8 cellular contexts compared by ENCODE assay signal in the genomic region with DNA sequence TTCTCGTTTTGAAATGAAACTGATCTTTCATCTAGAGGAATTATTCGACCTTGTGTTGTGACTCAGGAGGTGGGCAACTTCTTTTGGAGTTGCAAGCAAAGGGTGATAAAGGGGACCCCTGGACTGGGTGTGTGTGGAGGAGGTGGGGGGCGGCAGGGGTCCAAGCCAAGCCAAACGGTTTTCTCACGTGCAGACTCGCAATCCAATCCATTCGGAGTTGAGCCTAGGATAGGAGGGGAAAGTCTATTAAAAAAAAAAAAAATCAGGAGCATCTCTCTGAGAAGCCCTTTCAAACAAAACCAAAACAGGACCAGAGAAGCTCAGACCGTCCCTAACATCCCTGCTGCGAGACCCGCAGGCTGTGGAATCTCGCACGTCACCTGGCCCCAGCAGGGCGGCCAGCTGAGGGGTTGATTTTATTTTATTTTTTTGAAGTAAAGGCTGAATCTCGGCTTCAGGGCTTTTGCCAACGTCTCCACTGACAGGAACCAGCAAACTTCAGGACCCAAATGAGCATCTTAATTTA. TPM values are rescaled to one million over a fixed set of nuclear protein-coding genes. Genes with fewer than 3 reads are reported as not detected.
DNase-seq lines count a peak whose midpoint lies in the region; ATAC-seq, FAIRE-seq and TF ChIP-seq lines count a peak whose summit lies in the region.

No MANE protein-coding gene starts in this region.

- H3K79me2 ChIP-seq in K562 (ENCODE audit: control insufficient read depth, insufficient read depth, low read length), result peaks cover 30% of the 10 kb centered on the region

- peaks cover 44% of the 10 kb centered on the region for H3K27me3 ChIP-seq in HUES48 (ENCODE audit: control insufficient read depth, insufficient read depth, low read length)
- no peaks in the 10 kb centered on the region for H3K27me3 ChIP-seq in K562 (ENCODE audit: control insufficient read depth in 2 of 2, insufficient read depth in 2 of 2, low read length in 2 of 2)
- no peaks in the 10 kb centered on the region for H3K27me3 ChIP-seq in right lobe of liver
- H3K27me3 ChIP-seq in tibial artery, result no peaks in the 10 kb centered on the region

- no peaks in the 10 kb centered on the region for H4K20me1 ChIP-seq in K562 (replicated peaks; ENCODE audit: control insufficient read depth, insufficient read depth, low read length)

- intact Hi-C loops in K562 (cut with micrococcal nuclease), result loop anchor here (5.0 to 10.0 kb wide), 6 partner anchors 139 to 521 kb away; no protein-coding TSS in a partner anchor
- intact Hi-C loops in right lobe of liver (cut with DNase I), result no loop called here
- intact Hi-C loops in tibial artery (cut with DNase I; ENCODE audit: low total_unique reads), result loop anchor here (10.0 kb wide), 1 partner anchor 501 kb away; no protein-coding TSS in a partner anchor

- in situ Hi-C loops in K562 (cut with MboI), result loop anchor here (5.0 kb wide), 1 partner anchor 59 kb away; no protein-coding TSS in a partner anchor

- no TSS peak for BruUV-seq in K562 (replicated peaks; lab: Mats Ljungman, UMichigan)

- no peaks in the 10 kb centered on the region for H3K36me3 ChIP-seq in HUES48 (ENCODE audit: control insufficient read depth, insufficient read depth, low read length)
- no peaks in the 10 kb centered on the region; the same call in 2 of the 3 replicates for H3K36me3 ChIP-seq in K562 (ENCODE audit: control insufficient read depth, insufficient read depth, low read length)
- no peaks in the 10 kb centered on the region for H3K36me3 ChIP-seq in right lobe of liver
- no peaks in the 10 kb centered on the region for H3K36me3 ChIP-seq in tibial artery

- WGBS in A549 (ENCODE audit: missing lambda C conversion rate), result 1% methylated on average over 15 of the region's 15 CpGs
- WGBS in K562 (ENCODE audit: insufficient coverage, low coverage, missing lambda C conversion rate), result under 1% methylated on average over 14 of the region's 15 CpGs
- 0% methylated on average over 15 of the region's 15 CpGs for WGBS in right lobe of liver (ENCODE audit: insufficient coverage, low coverage, low lambda C conversion rate, missing lambda C conversion rate)

- TF ChIP-seq POLR2A in A549 (IDR thresholded peaks at IDR 0.05; ENCODE audit: low read length) (no peak), K562 (conservative IDR thresholded peaks at IDR 0.05) (no peak), right lobe of liver (IDR thresholded peaks at IDR 0.05) (no peak)

- FAIRE-seq in A549 (lab: Jason Lieb, UNC) (no peak), K562 (lab: Jason Lieb, UNC) (no peak)

- CTCF ChIA-PET in A549 (lab: Yijun Ruan, JAX), result no interaction called here
- CTCF ChIA-PET in K562 (lab: Yijun Ruan, JAX; ENCODE audit: low intra/inter-chr PET ratio), result no interaction called here

- peak overlapping the region; percentile 42 to 69; a peak in 5 of 6 replicates for H3K27ac ChIP-seq in A549
- H3K27ac ChIP-seq in HUES48 (ENCODE audit: low read depth, low read length), result peak overlapping the region; percentile 83
- H3K27ac ChIP-seq in K562 (ENCODE audit: extremely low read depth, low read depth, low read length), result peak overlapping the region; percentile 73
- peak overlapping the region; percentile 49 to 79 (median 62) for H3K27ac ChIP-seq in right lobe of liver
- peak overlapping the region; percentile 97 to 99 for H3K27ac ChIP-seq in tibial artery

- no peaks in the 10 kb centered on the region for H3K9me3 ChIP-seq in A549
- H3K9me3 ChIP-seq in HUES48 (ENCODE audit: control insufficient read depth, insufficient read depth, low read length), result no peaks in the 10 kb centered on the region
- no peaks in the 10 kb centered on the region for H3K9me3 ChIP-seq in K562 (replicated peaks; ENCODE audit: control insufficient read depth, insufficient read depth, low read depth, low read length)
- H3K9me3 ChIP-seq in right lobe of liver, result no peaks in the 10 kb centered on the region
- H3K9me3 ChIP-seq in tibial artery, result no peaks in the 10 kb centered on the region

- peak in 1 of 2 experiments; percentile 45; a peak in 3 of 6 replicates for ATAC-seq in A549
- ATAC-seq in K562, result peak; percentile 22
- no peak for ATAC-seq in right lobe of liver
- no peak for ATAC-seq in HG03196 (IDR thresholded peaks at IDR 0.05; ENCODE audit: unreplicated experiment)
- ATAC-seq in GM18873 (IDR thresholded peaks at IDR 0.05; ENCODE audit: low FRiP score, unreplicated experiment), result no peak

- TF ChIP-seq EP300 in A549 (IDR thresholded peaks at IDR 0.05), result no peak
- TF ChIP-seq EP300 in K562 (IDR thresholded peaks at IDR 0.05; ENCODE audit: low read length), result no peak

- H3K9ac ChIP-seq in HUES48 (ENCODE audit: low read depth, low read length) (no peak overlapping the region), K562 (ENCODE audit: insufficient read depth in 1 of 2, low read depth in 2 of 2, low read length in 2 of 2) (peak overlapping the region; percentile 65 to 84)

- H3K4me3 ChIP-seq in A549 (peak overlapping the region; percentile 56), HUES48 (ENCODE audit: low read depth, low read length) (peak overlapping the region; percentile 56), K562 (peak overlapping the region; percentile 52), right lobe of liver (peak overlapping the region; percentile 16 to 43 (median 33)), tibial artery (peak overlapping the region; percentile 71 to 73)

- TF ChIP-seq CTCF in A549 (IDR thresholded peaks at IDR 0.05), result no peak
- no peak for TF ChIP-seq CTCF in K562 (IDR thresholded peaks at IDR 0.05 in 2 of 3, conservative IDR thresholded peaks at IDR 0.05 in 1 of 3; ENCODE audit: insufficient read depth in 2 of 3, low read depth in 1 of 3, low read length in 3 of 3)
- TF ChIP-seq CTCF in right lobe of liver (IDR thresholded peaks at IDR 0.05), result no peak
- TF ChIP-seq CTCF in tibial artery (IDR thresholded peaks at IDR 0.05), result no peak

- POLR2A ChIA-PET in A549 (lab: Yijun Ruan, JAX) (no interaction called here), K562 (lab: Yijun Ruan, JAX) (interaction anchor here (0.6 to 1.4 kb wide), 5 partner anchors 12 to 280 kb away, joined by 3 to 5 read pairs (median 4); no protein-coding TSS in a partner anchor)

- H3K4me1 ChIP-seq in A549 (peaks cover 20% of the 10 kb centered on the region; the same call in 2 of the 3 replicates), HUES48 (ENCODE audit: control insufficient read depth, insufficient read depth, low read length) (peaks cover 46% of the 10 kb centered on the region), K562 (replicated peaks in 1 of 2; ENCODE audit: control insufficient read depth in 2 of 2, insufficient read depth in 2 of 2, low read length in 2 of 2) (peaks cover 9 to 23% of the 10 kb centered on the region in 2 experiments), right lobe of liver (no peaks in the 10 kb centered on the region), tibial artery (peaks cover 0 to 54% (median 8%) of the 10 kb centered on the region in 4 donors)

- H3K9me1 ChIP-seq in K562 (ENCODE audit: control insufficient read depth, insufficient read depth, low read length), result no peaks in the 10 kb centered on the region

- H3K4me2 ChIP-seq in A549 (peak overlapping the region; percentile 94), K562 (ENCODE audit: insufficient read depth, low read length) (peak overlapping the region; percentile 84)

- TF ChIP-seq RAD21 in A549 (conservative IDR thresholded peaks at IDR 0.05 in 1 of 2, IDR thresholded peaks at IDR 0.05 in 1 of 2), result no peak
- TF ChIP-seq RAD21 in K562 (CRISPR knock-in tag; conservative IDR thresholded peaks at IDR 0.05 in 1 of 2, IDR thresholded peaks at IDR 0.05 in 1 of 2), result no peak

- DNase-seq in A549 (ENCODE audit: low read depth in 1 of 2, low spot score in 1 of 2) (peak in 1 of 2 experiments; percentile 8), K562 (ENCODE audit: extremely low read depth in 1 of 4, low spot score in 3 of 4) (peak in 1 of 4 experiments; percentile 40), right lobe of liver (no peak), tibial artery (peak in 1 of 2 donors; percentile 69), NCI-H510A treated with DMSO at 0.1 percent for 48 hours (lab: John Stamatoyannopoulos, UW) (no peak)

- H2AFZ ChIP-seq in K562 (ENCODE audit: low read depth, low read length), result peak overlapping the region; percentile 82

TF ChIP-seq in A549, 52 proteins besides CTCF, POLR2A, EP300 and RAD21 (continues in another document):
- no peak for TF ChIP-seq CBX8 (IDR thresholded peaks at IDR 0.05)

TF ChIP-seq in K562, 482 proteins besides CTCF, POLR2A, EP300 and RAD21 (continues in another document):
- TF ChIP-seq, protein P1, sequence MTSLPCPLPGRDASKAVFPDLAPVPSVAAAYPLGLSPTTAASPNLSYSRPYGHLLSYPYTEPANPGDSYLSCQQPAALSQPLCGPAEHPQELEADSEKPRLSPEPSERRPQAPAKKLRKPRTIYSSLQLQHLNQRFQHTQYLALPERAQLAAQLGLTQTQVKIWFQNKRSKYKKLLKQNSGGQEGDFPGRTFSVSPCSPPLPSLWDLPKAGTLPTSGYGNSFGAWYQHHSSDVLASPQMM (CRISPR knock-in tag; IDR thresholded peaks at IDR 0.05), result no peak
- TF ChIP-seq CXXC5 (CRISPR knock-in tag; IDR thresholded peaks at IDR 0.05) (0 out of 2 replicates have a peak, but pooled peaks have one; percentile 13), TAF9B (IDR thresholded peaks at IDR 0.05; ENCODE audit: partially characterized antibody) (peak; percentile 5)

RNA-seq across cellular contexts. Expression of gene ZEB2, which starts 3.8 kb away (rescaled TPM):
- polyA plus RNA-seq in A549 (2011; rRNA removed) (6.6 and 7.0 TPM in 2 replicates), A549 (2017; fragmentation: RNase III; extraction: RNeasy Plus Mini Kit Qiagen cat#74134 plus additional on column Dnase treatment) (3.3 to 4.2 TPM (median 3.8 TPM) in 3 replicates), K562 (2011; rRNA removed) (66.9 and 73.3 TPM in 2 replicates), K562 (2014; fragmentation: Illumina TruSeq; extraction: Trizol) (52.2 and 57.2 TPM in 2 replicates), K562 (2014; fragmentation: Nextera tagmentation; extraction: Ambion mirVana) (10 to 100 TPM; 15.1 to 30.1 TPM), K562 (2014; rRNA removed) (46.5 and 50.2 TPM in 2 replicates)
- polyA plus RNA-seq in A549 (2012; cell fraction: cytosol; rRNA removed), result 2.3 and 2.9 TPM in 2 replicates
- polyA plus RNA-seq in A549 (2012; cell fraction: nucleus; rRNA removed), result 3.0 and 4.2 TPM in 2 replicates
- 11.6 and 13.4 TPM in 2 replicates for polyA minus RNA-seq in A549 (2011; rRNA and poly(A)+ RNA removed)
- total RNA-seq in K562 (2011; cell fraction: chromatin; rRNA removed; ENCODE audit: low replicate concordance), result 342 and 614 TPM in 2 replicates
- total RNA-seq in K562 (2011; cell fraction: nucleolus; rRNA removed), result 113 and 153 TPM in 2 replicates
- total RNA-seq in K562 (2011; cell fraction: nucleoplasm; rRNA removed), result 327 and 692 TPM in 2 replicates
- total RNA-seq in K562 (2014; rRNA removed) (65.0 and 72.3 TPM in 2 replicates), K562 (2014; rRNA removed; fragmentation: Illumina TruSeq; extraction: Trizol) (87.9 and 96.2 TPM in 2 replicates), K562 (2015; rRNA removed; fragmentation: Illumina TruSeq; extraction: Trizol) (82.2 and 85.8 TPM in 2 replicates), K562 (2021) (101 and 113 TPM in 2 replicates), right lobe of liver (10 to 100 TPM; 13.5 to 35.9 (median 21.7) TPM)
- 37.5 and 39.9 TPM in 2 replicates for polyA plus RNA-seq in K562 (2011; cell fraction: cytosol; rRNA removed)
- polyA plus RNA-seq in K562 (2011; cell fraction: nucleus; rRNA removed), result 143 and 148 TPM in 2 replicates
- 33.6 and 40.1 TPM in 2 replicates for polyA plus RNA-seq in K562 (2012)
- polyA minus RNA-seq in K562 (2011; rRNA and poly(A)+ RNA removed), result 369 and 399 TPM in 2 replicates
- polyA minus RNA-seq in K562 (2011; cell fraction: cytosol; rRNA and poly(A)+ RNA removed), result 41.4 and 51.2 TPM in 2 replicates
- 431 and 576 TPM in 2 replicates for polyA minus RNA-seq in K562 (2011; cell fraction: nucleus; rRNA and poly(A)+ RNA removed)

Comparison
In these comparisons a context has a peak if more than half of its experiments do, and no peak if none do; other contexts are left out.
1. intact Hi-C loops: an anchor here in K562 (5.0 to 10.0 kb wide) and tibial artery (10.0 kb wide); none called in right lobe of liver.
2. Of the 35 proteins assayed by ChIP-seq in both K562 and A549: peak only in K562: BHLHE40 and ESRRA; only in A549: RNF2 and SMC3; in both: none; in neither: 31.